Comparison of ENCODE assay signal across 1 cellular context in genomic region chr6:42984924-42985475, GRCh38.
TF ChIP-seq lines count a peak whose summit lies in the region.

No MANE protein-coding gene starts in this region.

TF ChIP-seq in SK-N-SH, 30 proteins besides CTCF, POLR2A, EP300 and RAD21:
- no peak for TF ChIP-seq ZBTB33 (IDR thresholded peaks at IDR 0.05; ENCODE audit: borderline replicate concordance, low read depth)
- no peak for TF ChIP-seq USF2 (IDR thresholded peaks at IDR 0.05; ENCODE audit: borderline replicate concordance, low read depth, low read length)
- no peak for TF ChIP-seq POLR2AphosphoS5 (IDR thresholded peaks at IDR 0.05; ENCODE audit: low read depth, low read length)
- no peak for TF ChIP-seq GABPA (IDR thresholded peaks at IDR 0.05; ENCODE audit: low read depth)
- TF ChIP-seq EZH2phosphoT487 (IDR thresholded peaks at IDR 0.05; ENCODE audit: borderline replicate concordance, low read depth), result no peak
- TF ChIP-seq RCOR1 (IDR thresholded peaks at IDR 0.05; ENCODE audit: low read length), result no peak
- TF ChIP-seq JUND (IDR thresholded peaks at IDR 0.05), result no peak
- no peak for TF ChIP-seq GATA2 (CRISPR knock-in tag; IDR thresholded peaks at IDR 0.05)
- no peak for TF ChIP-seq USF1 (IDR thresholded peaks at IDR 0.05; ENCODE audit: borderline replicate concordance, low read depth)
- no peak for TF ChIP-seq TEAD4 (IDR thresholded peaks at IDR 0.05; ENCODE audit: borderline replicate concordance, insufficient read depth)
- no peak for TF ChIP-seq REST (IDR thresholded peaks at IDR 0.05; ENCODE audit: low read depth, low read length)
- TF ChIP-seq PBX3 (IDR thresholded peaks at IDR 0.05), result no peak
- no peak for TF ChIP-seq MEF2A (IDR thresholded peaks at IDR 0.05; ENCODE audit: borderline replicate concordance, low read depth)
